In genomic region chr15:60922736-60923135, GRCh38 we compare ENCODE assay signal across 10 cellular contexts.
"Had no signal": no experiment of that assay in that cellular context is flagged by ENCODE, and none has a peak within 500 bp of the region (broad histone marks: within the 10 kb centered on the region; RNA-seq: fewer than 3 reads in every experiment).

No MANE protein-coding gene starts in this region.

- ATAC-seq: HCT116, HepG2 had no signal

- H3K27me3 Mint-ChIP-seq: IgD-negative memory B cell had no signal

- H3K4me3 ChIP-seq: GM23248, HAP-1 had no signal

- FAIRE-seq: HepG2 had no signal

- H3K36me3 Mint-ChIP-seq: IgD-negative memory B cell had no signal

- H3K36me3 ChIP-seq: HAP-1 had no signal

- H3K27ac Mint-ChIP-seq: HFFc6, IgD-negative memory B cell had no signal

- H3K4me1 ChIP-seq: HAP-1 had no signal

- H3K9ac ChIP-seq: GM23248 had no signal

- DNase-seq: GM23248, GOT3, H7, HFFc6, KG1 had no signal

- H2AFZ ChIP-seq: GM23248 had no signal

- H3K4me1 Mint-ChIP-seq: IgD-negative memory B cell had no signal

- H3K4me3 Mint-ChIP-seq: HFFc6, IgD-negative memory B cell had no signal

- H3K9me3 Mint-ChIP-seq: HFFc6, IgD-negative memory B cell had no signal

- H3K27ac ChIP-seq: GM23248, HL-60 had no signal
